Comparison of ENCODE assay signal across 10 cellular contexts in genomic region chr7:98100088-98100487, GRCh38.
"Had no signal": no experiment of that assay in that cellular context is flagged by ENCODE, and none has a peak within 500 bp of the region (broad histone marks: within the 10 kb centered on the region; RNA-seq: fewer than 3 reads in every experiment).

No MANE protein-coding gene starts in this region.

- FAIRE-seq: H54, HepG2 had no signal

- H3K27ac ChIP-seq: GM23248, HL-60 had no signal

- H3K4me3 ChIP-seq: GM23248 had no signal

- DNase-seq: GM23248, GOT3, H9, HCEC 1CT, HFFc6, KG1 had no signal

- H3K27ac Mint-ChIP-seq: H9, HFFc6, IgD-negative memory B cell had no signal

- H3K36me3 Mint-ChIP-seq: IgD-negative memory B cell had no signal

- H3K4me1 Mint-ChIP-seq: H9, IgD-negative memory B cell had no signal

- H3K4me3 Mint-ChIP-seq: H9, HFFc6, IgD-negative memory B cell had no signal

- ATAC-seq: HepG2 had no signal
